ENCODE assay signal across 12 cellular contexts in genomic region chr4:129929052-129929451, GRCh38.
DNase-seq lines count a peak whose midpoint lies in the region; ATAC-seq, FAIRE-seq and TF ChIP-seq lines count a peak whose summit lies in the region.
"Had no signal": no experiment of that assay in that cellular context is flagged by ENCODE, and none has a peak within 500 bp of the region (broad histone marks: within the 10 kb centered on the region; RNA-seq: fewer than 3 reads in every experiment).

No MANE protein-coding gene starts in this region.

- no peaks in the 10 kb centered on the region for H3K36me3 Mint-ChIP-seq in osteocyte (ENCODE audit: unreplicated experiment)

- no peak overlapping the region for H3K27ac Mint-ChIP-seq in osteocyte (ENCODE audit: unreplicated experiment)
- H3K27ac Mint-ChIP-seq: effector memory CD8-positive, alpha-beta T cell had no signal

- TF ChIP-seq CTCF in VCaP (conservative IDR thresholded peaks at IDR 0.05) (peak; percentile 28; the same call in 1 of the 2 replicates), osteocyte (IDR thresholded peaks at IDR 0.05) (peak; percentile 64)

- no peaks in the 10 kb centered on the region for H3K27me3 Mint-ChIP-seq in osteocyte (ENCODE audit: unreplicated experiment)
- H3K27me3 Mint-ChIP-seq: effector memory CD8-positive, alpha-beta T cell had no signal

- H3K4me1 Mint-ChIP-seq in osteocyte (ENCODE audit: unreplicated experiment), result no peaks in the 10 kb centered on the region

- H3K27ac ChIP-seq in VCaP, result no peak overlapping the region

- DNase-seq in HTR-8/SVneo (ENCODE audit: insufficient read length, low spot score) (peak; percentile 12), osteocyte (ENCODE audit: extremely low spot score, unreplicated experiment) (no peak), superior temporal gyrus (ENCODE audit: extremely low spot score) (no peak), islet precursor cell (no peak)
- DNase-seq in effector CD8-positive, alpha-beta T cell (lab: John Stamatoyannopoulos, UW), result no peak
- DNase-seq: activated T-cell treated with anti-CD3 and anti-CD28 coated beads for 4 hours; effector memory CD8-positive, alpha-beta T cell; midbrain; stimulated activated CD4-positive, alpha-beta T cell treated with anti-CD3 and anti-CD28 coated beads, Interleukin-4, amount 100 ng/mL, for 24 hours had no signal

- no peak for FAIRE-seq in HTR-8/SVneo (lab: Jason Lieb, UNC)
- FAIRE-seq: GM18507 had no signal

- H3K9me3 Mint-ChIP-seq in osteocyte (ENCODE audit: unreplicated experiment), result no peaks in the 10 kb centered on the region

- no peak overlapping the region for H3K4me3 Mint-ChIP-seq in osteocyte (ENCODE audit: unreplicated experiment)
- H3K4me3 Mint-ChIP-seq: effector memory CD8-positive, alpha-beta T cell had no signal

- ATAC-seq in GM18858 (IDR thresholded peaks at IDR 0.05; ENCODE audit: unreplicated experiment), result peak; percentile 38
- ATAC-seq: effector memory CD8-positive, alpha-beta T cell had no signal
